In genomic region chr7:116546054-116546453, GRCh38 we compare ENCODE assay signal across 22 cellular contexts. TPM values are rescaled to one million over a fixed set of nuclear protein-coding genes. Genes with fewer than 3 reads are reported as not detected.
DNase-seq lines count a peak whose midpoint lies in the region; TF ChIP-seq lines count a peak whose summit lies in the region.
"Had no signal": no experiment of that assay in that cellular context is flagged by ENCODE, and none has a peak within 500 bp of the region (broad histone marks: within the 10 kb centered on the region; RNA-seq: fewer than 3 reads in every experiment).

No MANE protein-coding gene starts in this region.

- H3K36me3 ChIP-seq in right atrium auricular region (peaks cover 54% of the 10 kb centered on the region), stomach smooth muscle (ENCODE audit: control insufficient read depth in 2 of 2, insufficient read depth in 2 of 2, low read length in 2 of 2) (peaks cover 12 to 15% of the 10 kb centered on the region in 2 donors), ovary (no peaks in the 10 kb centered on the region)
- H3K36me3 ChIP-seq: adrenal gland, pancreas had no signal

- intact Hi-C loops in ovary (cut with DNase I): no loop called here

- TF ChIP-seq CTCF in right atrium auricular region (IDR thresholded peaks at IDR 0.05) (no peak), ovary (IDR thresholded peaks at IDR 0.05) (no peak)

- H3K4me1 ChIP-seq in right atrium auricular region: peaks cover 0 to 98% of the 10 kb centered on the region in 2 donors
- peaks cover 31% of the 10 kb centered on the region for H3K4me1 ChIP-seq in stomach smooth muscle (ENCODE audit: control insufficient read depth, insufficient read depth, low read length)
- peaks cover 5% of the 10 kb centered on the region for H3K4me1 ChIP-seq in ovary (ENCODE audit: insufficient read depth)
- H3K4me1 ChIP-seq: adrenal gland, pancreas had no signal

- no peak overlapping the region for H3K4me3 ChIP-seq in right atrium auricular region
- no peak overlapping the region for H3K4me3 ChIP-seq in stomach smooth muscle (ENCODE audit: low read length in 2 of 2)
- no peak overlapping the region for H3K4me3 ChIP-seq in ovary
- H3K4me3 ChIP-seq: adrenal gland, pancreas had no signal

- H3K9ac ChIP-seq in stomach smooth muscle (ENCODE audit: low read length in 2 of 2): no peak overlapping the region

- H3K27me3 ChIP-seq in right atrium auricular region: no peaks in the 10 kb centered on the region
- no peaks in the 10 kb centered on the region for H3K27me3 ChIP-seq in stomach smooth muscle (ENCODE audit: control insufficient read depth in 1 of 2, insufficient read depth in 2 of 2, low read length in 2 of 2)
- H3K27me3 ChIP-seq in ovary: no peaks in the 10 kb centered on the region
- H3K27me3 ChIP-seq: adrenal gland, pancreas had no signal

- no peak for TF ChIP-seq POLR2A in ovary (IDR thresholded peaks at IDR 0.05)

- DNase-seq in EH (ENCODE audit: low read depth) (peak; percentile 90), caudate nucleus (lab: John Stamatoyannopoulos, UW) (no peak), right atrium auricular region (ENCODE audit: low spot score) (no peak), Ammon's horn (ENCODE audit: low spot score) (no peak), ovary (no peak), midbrain (lab: John Stamatoyannopoulos, UW) (no peak)
- no peak for DNase-seq in activated T-cell treated with anti-CD3 and anti-CD28 coated beads, Interleukin-2, amount 50 U/mL, for 48 hours
- DNase-seq: activated CD4-positive, alpha-beta T cell treated with anti-CD3 and anti-CD28 coated beads, Interleukin-2, amount 10 ng/mL, durations not matched to agents 7 days and 5 days; activated CD8-positive, alpha-beta memory T cell treated with anti-CD3 and anti-CD28 coated beads, Interleukin-2, amount 50 U/mL, for 48 hours; activated effector memory CD4-positive, alpha-beta T cell treated with anti-CD3 and anti-CD28 coated beads, Interleukin-2, amount 50 U/mL, for 16 hours; adrenal gland; CD4-positive, alpha-beta T cell; erythroblast; KG1; naive B cell; NCI-H187 treated with DMSO at 0.1 percent for 48 hours; NK-92 treated with Interleukin-12 subunit alpha and Interleukin-12 subunit beta, amount 100 ng/mL, for 24 hours; pancreas; stimulated activated CD4-positive, alpha-beta T cell treated with anti-CD3 and anti-CD28 coated beads, Interleukin-2, amount 100 ng/mL, for 24 hours; stimulated activated naive CD8-positive, alpha-beta T cell treated with anti-CD3 and anti-CD28 coated beads, Interleukin-15, Interleukin-2, amounts not matched to agents 100 U/mL and 50 U/mL, for 24 hours had no signal

- H3K9me3 ChIP-seq in right atrium auricular region: no peaks in the 10 kb centered on the region
- no peaks in the 10 kb centered on the region for H3K9me3 ChIP-seq in stomach smooth muscle (ENCODE audit: control insufficient read depth in 2 of 2, low read length in 2 of 2)
- no peaks in the 10 kb centered on the region for H3K9me3 ChIP-seq in ovary
- H3K9me3 ChIP-seq: adrenal gland, pancreas had no signal

- no peak for TF ChIP-seq EP300 in ovary (IDR thresholded peaks at IDR 0.05)

- 94 to 97% (median 97%) methylated on average over 11 of the region's 11 CpGs for WGBS in ovary, 3 donors

- peak overlapping the region; percentile 56 for H3K27ac ChIP-seq in caudate nucleus (ENCODE audit: low read depth, low read length)
- peak overlapping the region; percentile 70 to 85 for H3K27ac ChIP-seq in right atrium auricular region
- H3K27ac ChIP-seq in stomach smooth muscle (ENCODE audit: low read length): peak overlapping the region; percentile 68
- no peak overlapping the region for H3K27ac ChIP-seq in ovary
- H3K27ac ChIP-seq: adrenal gland, pancreas had no signal

RNA-seq across cellular contexts. Expression of gene CAV1, which starts 21.2 kb away (rescaled TPM):
- total RNA-seq in right atrium auricular region (100 to 1,000 TPM; 396 to 398 TPM), ovary (100 to 1,000 TPM in 4 of 7 donors, 10 to 100 TPM in 3; 47.3 to 272 (median 101) TPM)
- polyA plus RNA-seq in ovary: 100 to 1,000 TPM; 150 to 287 TPM
- total RNA-seq: activated CD4-positive, alpha-beta T cell treated with anti-CD3 and anti-CD28 coated beads, Interleukin-2, amount 10 ng/mL, durations not matched to agents 7 days and 5 days; CD4-positive, alpha-beta T cell had no signal

RNA-seq across cellular contexts. Expression of gene CAV2, which starts 46.5 kb away (rescaled TPM):
- total RNA-seq in right atrium auricular region (100 to 1,000 TPM; 180 to 278 TPM), ovary (10 to 100 TPM; 38.0 to 67.5 (median 53.7) TPM)
- polyA plus RNA-seq in ovary: 100 to 1,000 TPM in 1 of 2 donors, 10 to 100 TPM in 1; 46.2 to 110 TPM
- total RNA-seq: activated CD4-positive, alpha-beta T cell treated with anti-CD3 and anti-CD28 coated beads, Interleukin-2, amount 10 ng/mL, durations not matched to agents 7 days and 5 days; CD4-positive, alpha-beta T cell; T-helper 1 cell treated with Interleukin-12 subunit alpha and Interleukin-12 subunit beta and Interleukin-4 antibody, amounts not matched to agents 30 ng/mL and 1 ng/mL, for 36 hours had no signal

Comparison
In these comparisons a context has a peak if more than half of its experiments do, and no peak if none do; other contexts are left out.
1. H3K27ac ChIP-seq: peak in caudate nucleus (single experiment), right atrium auricular region (2 of 2) and stomach smooth muscle (single experiment); none in ovary (0 of 2).